ENCODE assay signal across 21 cellular contexts in the genomic region with DNA sequence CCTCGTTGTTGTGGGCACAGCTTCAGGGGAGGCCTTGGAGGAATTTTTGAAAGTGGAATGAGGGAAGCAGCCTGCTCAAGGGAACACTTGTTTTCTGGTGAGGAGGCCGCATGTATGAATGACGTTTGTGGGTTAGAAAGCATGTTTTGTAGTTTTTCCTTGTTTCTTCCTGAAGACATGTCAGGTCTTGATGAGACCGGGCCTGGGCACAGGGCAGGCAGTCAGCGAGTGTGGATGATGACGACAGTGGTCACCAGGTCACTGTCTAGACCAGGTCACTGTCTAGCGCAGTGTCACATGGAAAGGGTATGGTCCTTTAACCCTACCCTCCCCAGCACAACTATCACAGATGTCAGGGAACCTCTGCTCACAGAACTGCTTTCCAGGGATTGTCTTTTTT. TPM values are rescaled to one million over a fixed set of nuclear protein-coding genes. Genes with fewer than 3 reads are reported as not detected.
DNase-seq lines count a peak whose midpoint lies in the region; ATAC-seq and TF ChIP-seq lines count a peak whose summit lies in the region.
"Had no signal": no experiment of that assay in that cellular context is flagged by ENCODE, and none has a peak within 500 bp of the region (broad histone marks: within the 10 kb centered on the region; RNA-seq: fewer than 3 reads in every experiment).

No MANE protein-coding gene starts in this region.

- no peak overlapping the region for H2AK5ac ChIP-seq in neuronal stem cell (ENCODE audit: low read depth, low read length)

- H3K27me3 ChIP-seq in neuronal stem cell (ENCODE audit: control insufficient read depth in 3 of 3, insufficient read depth in 3 of 3, low read depth in 1 of 3, low read length in 3 of 3) = no peaks in the 10 kb centered on the region
- H3K27me3 ChIP-seq: SJSA1 had no signal

- H3K4me1 ChIP-seq in neuronal stem cell (ENCODE audit: control insufficient read depth in 2 of 2, insufficient read depth in 1 of 2, low read depth in 1 of 2, low read length in 2 of 2) = peaks cover 0 to 4% of the 10 kb centered on the region in 2 donors

- no peaks in the 10 kb centered on the region for H3K27me3 Mint-ChIP-seq in activated CD8-positive, alpha-beta memory T cell treated with anti-CD3 and anti-CD28 coated beads, Interleukin-2, amount 10 ng/mL, durations not matched to agents 7 days and 5 days
- H3K27me3 Mint-ChIP-seq in CD14-positive monocyte (ENCODE audit: low read depth in 3 of 3) = peaks cover under 1 to 2% (median 2%) of the 10 kb centered on the region in 3 donors

- no peak for ATAC-seq in activated CD8-positive, alpha-beta memory T cell treated with anti-CD3 and anti-CD28 coated beads, Interleukin-2, amount 10 ng/mL, durations not matched to agents 7 days and 5 days
- ATAC-seq in HG03095 (IDR thresholded peaks at IDR 0.05; ENCODE audit: unreplicated experiment) = no peak
- ATAC-seq: K562, Right ventricle myocardium inferior had no signal

- peaks cover 16 to 37% of the 10 kb centered on the region in 2 donors for H3K36me3 ChIP-seq in neuronal stem cell (replicated peaks in 1 of 2; ENCODE audit: control insufficient read depth in 2 of 2, insufficient read depth in 2 of 2, low read length in 2 of 2)

- no peak overlapping the region for H3K4me3 Mint-ChIP-seq in activated CD8-positive, alpha-beta memory T cell treated with anti-CD3 and anti-CD28 coated beads, Interleukin-2, amount 10 ng/mL, durations not matched to agents 7 days and 5 days
- H3K4me3 Mint-ChIP-seq in CD14-positive monocyte = no peak overlapping the region
- H3K4me3 Mint-ChIP-seq: CD4-positive, CD25-positive, alpha-beta regulatory T cell had no signal

- H3K27ac Mint-ChIP-seq in activated CD8-positive, alpha-beta memory T cell treated with anti-CD3 and anti-CD28 coated beads, Interleukin-2, amount 10 ng/mL, durations not matched to agents 7 days and 5 days = no peak overlapping the region
- H3K27ac Mint-ChIP-seq in CD14-positive monocyte = no peak overlapping the region

- H3K36me3 Mint-ChIP-seq in activated CD8-positive, alpha-beta memory T cell treated with anti-CD3 and anti-CD28 coated beads, Interleukin-2, amount 10 ng/mL, durations not matched to agents 7 days and 5 days = peaks cover 9% of the 10 kb centered on the region
- peaks cover 31 to 35% of the 10 kb centered on the region in 2 donors for H3K36me3 Mint-ChIP-seq in CD14-positive monocyte
- H3K36me3 Mint-ChIP-seq: CD4-positive, CD25-positive, alpha-beta regulatory T cell had no signal

- H2AFZ ChIP-seq in neuronal stem cell (ENCODE audit: low read length) = no peak overlapping the region
- H2AFZ ChIP-seq: PC-9 had no signal

- peak; percentile 34 for DNase-seq in activated CD8-positive, alpha-beta memory T cell treated with anti-CD3 and anti-CD28 coated beads, Interleukin-2, amount 10 ng/mL, durations not matched to agents 7 days and 5 days
- DNase-seq in activated CD8-positive, alpha-beta memory T cell treated with anti-CD3 and anti-CD28 coated beads, Interleukin-2, amount 50 U/mL, for 4 hours = no peak
- DNase-seq in CD14-positive monocyte (ENCODE audit: low spot score) = peak; percentile 19
- peak; percentile 54 for DNase-seq in epithelial cell of esophagus (ENCODE audit: low read depth)
- DNase-seq in neuronal stem cell (ENCODE audit: low spot score) = no peak
- DNase-seq in stimulated activated CD4-positive, alpha-beta T cell treated with anti-CD3 and anti-CD28 coated beads, Interleukin-1b, Interleukin-23, amount 100 ng/mL, for 48 hours = no peak
- DNase-seq: 8988T; ACHN; CD4-positive, CD25-positive, alpha-beta regulatory T cell; Kasumi-1; MV-4-11; NCI-H1105; NCI-H1436 treated with DMSO at 0.1 percent for 48 hours; NCI-H187 treated with DMSO at 0.1 percent for 48 hours; NCI-H446; NCI-H524 treated with DMSO at 0.1 percent for 48 hours; PC-9 had no signal

- H3K4ac ChIP-seq in neuronal stem cell (ENCODE audit: low read length) = no peak overlapping the region

- H2BK15ac ChIP-seq in neuronal stem cell (ENCODE audit: low read length) = no peak overlapping the region

- H3K27ac ChIP-seq in neuronal stem cell (replicated peaks; ENCODE audit: low read length) = no peak overlapping the region
- H3K27ac ChIP-seq: PC-9, SJSA1 had no signal

- TF ChIP-seq CTCF in CD14-positive monocyte (IDR thresholded peaks at IDR 0.05) (no peak), epithelial cell of esophagus (IDR thresholded peaks at IDR 0.05; ENCODE audit: insufficient read depth, low read depth, low read length, missing control alignments) (no peak)

- H3K9me3 Mint-ChIP-seq in activated CD8-positive, alpha-beta memory T cell treated with anti-CD3 and anti-CD28 coated beads, Interleukin-2, amount 10 ng/mL, durations not matched to agents 7 days and 5 days (ENCODE audit: low read depth) = no peaks in the 10 kb centered on the region
- H3K9me3 Mint-ChIP-seq in CD14-positive monocyte = no peaks in the 10 kb centered on the region

- peak overlapping the region; percentile 22 for H3K18ac ChIP-seq in neuronal stem cell (ENCODE audit: low read length)

- no peak overlapping the region for H2BK120ac ChIP-seq in neuronal stem cell (ENCODE audit: low read depth, low read length)

- H4K91ac ChIP-seq in neuronal stem cell (ENCODE audit: low read depth, low read length, poor library complexity) = no peak overlapping the region

- H3K4me1 Mint-ChIP-seq in activated CD8-positive, alpha-beta memory T cell treated with anti-CD3 and anti-CD28 coated beads, Interleukin-2, amount 10 ng/mL, durations not matched to agents 7 days and 5 days = peaks cover 18% of the 10 kb centered on the region
- peaks cover 9% of the 10 kb centered on the region for H3K4me1 Mint-ChIP-seq in CD14-positive monocyte

- H3K4me3 ChIP-seq in epithelial cell of esophagus (ENCODE audit: low read length) (no peak overlapping the region), neuronal stem cell (ENCODE audit: low read length in 2 of 2) (no peak overlapping the region)
- H3K4me3 ChIP-seq: K562, PC-9, SJSA1 had no signal

- no peaks in the 10 kb centered on the region for H3K9me3 ChIP-seq in neuronal stem cell (replicated peaks in 1 of 2; ENCODE audit: control insufficient read depth in 2 of 2, insufficient read depth in 1 of 2, low read depth in 1 of 2, low read length in 2 of 2)
- H3K9me3 ChIP-seq: SJSA1 had no signal

- no peak overlapping the region for H2BK5ac ChIP-seq in neuronal stem cell (ENCODE audit: low read length)

- H2BK12ac ChIP-seq in neuronal stem cell (ENCODE audit: low read length) = no peak overlapping the region

- no peak overlapping the region for H3K4me2 ChIP-seq in neuronal stem cell (ENCODE audit: insufficient read depth, low read length, poor library complexity, severe bottlenecking)
- H3K4me2 ChIP-seq: PC-9 had no signal

- H3K79me1 ChIP-seq in neuronal stem cell (ENCODE audit: low read depth, low read length) = peaks cover 2% of the 10 kb centered on the region

- no peak overlapping the region for H3K14ac ChIP-seq in neuronal stem cell (ENCODE audit: low read length)

- intact Hi-C loops in CD14-positive monocyte (cut with micrococcal nuclease) = no loop called here

- CTCF ChIA-PET in activated CD8-positive, alpha-beta memory T cell treated with anti-CD3 and anti-CD28 coated beads, Interleukin-2, amount 10 ng/mL, durations not matched to agents 7 days and 5 days (lab: Charles Lee) = no interaction called here

- H3K23ac ChIP-seq in neuronal stem cell (ENCODE audit: low read depth, low read length, poor library complexity) = no peak overlapping the region

- WGBS in neuronal stem cell (ENCODE audit: extremely low coverage in 2 of 2, insufficient read length in 2 of 2, insufficient replicate concordance in 1 of 2), 2 donors = no CpG with 5 or more reads among the region's 7 CpGs

- no peak overlapping the region for H3K9ac ChIP-seq in neuronal stem cell (ENCODE audit: low read depth, low read length, poor library complexity)

- no peak overlapping the region for H4K8ac ChIP-seq in neuronal stem cell (ENCODE audit: low read depth, low read length)

RNA-seq across cellular contexts. Expression of a gene that starts 7.3 kb away (rescaled TPM):
- 10 to 100 TPM in 1 of 2 experiments, 1 to 10 TPM in 1; 8.0 to 11.2 TPM for total RNA-seq in activated CD8-positive, alpha-beta memory T cell treated with anti-CD3 and anti-CD28 coated beads, Interleukin-2, amount 10 ng/mL, durations not matched to agents 7 days and 5 days
- 10 to 100 TPM; 11.4 to 11.8 TPM for polyA plus RNA-seq in CD14-positive monocyte
- 12.8 TPM for polyA plus RNA-seq in neuronal stem cell (2013, experiment 1 of 2)
- 13.1 TPM for polyA plus RNA-seq in neuronal stem cell (2013, experiment 2 of 2)

Comparison
In these comparisons a context has a peak if more than half of its experiments do, and no peak if none do; other contexts are left out.
1. DNase-seq: peak in activated CD8-positive, alpha-beta memory T cell treated with anti-CD3 and anti-CD28 coated beads, Interleukin-2, amount 10 ng/mL, durations not matched to agents 7 days and 5 days (single experiment), CD14-positive monocyte (single experiment) and epithelial cell of esophagus (single experiment); none in activated CD8-positive, alpha-beta memory T cell treated with anti-CD3 and anti-CD28 coated beads, Interleukin-2, amount 50 U/mL, for 4 hours (single experiment), neuronal stem cell (single experiment) and stimulated activated CD4-positive, alpha-beta T cell treated with anti-CD3 and anti-CD28 coated beads, Interleukin-1b, Interleukin-23, amount 100 ng/mL, for 48 hours (single experiment).